17 cellular contexts compared by ENCODE assay signal in genomic region chr3:24142127-24142526, GRCh38.
DNase-seq lines count a peak whose midpoint lies in the region; ATAC-seq, FAIRE-seq and TF ChIP-seq lines count a peak whose summit lies in the region.
"Had no signal": no experiment of that assay in that cellular context is flagged by ENCODE, and none has a peak within 500 bp of the region (broad histone marks: within the 10 kb centered on the region; RNA-seq: fewer than 3 reads in every experiment).

No MANE protein-coding gene starts in this region.

- 82% methylated on average over 1 of the region's 1 CpG for WGBS in HepG2 (ENCODE audit: low lambda C conversion rate)
- WGBS in right lobe of liver (ENCODE audit: insufficient coverage, low coverage, low lambda C conversion rate, missing lambda C conversion rate): 100% methylated on average over 1 of the region's 1 CpG
- WGBS in mesenchymal stem cell: 89% methylated on average over 1 of the region's 1 CpG
- 88 to 92% methylated on average over 1 of the region's 1 CpG for WGBS in transverse colon (ENCODE audit: low coverage in 1 of 2), 2 donors

- TF ChIP-seq POLR2A in HepG2 (IDR thresholded peaks at IDR 0.05; ENCODE audit: insufficient read depth in 1 of 2, low read depth in 2 of 2, low read length in 2 of 2) (no peak), right lobe of liver (IDR thresholded peaks at IDR 0.05) (no peak), transverse colon (IDR thresholded peaks at IDR 0.05) (no peak), gastrocnemius medialis (IDR thresholded peaks at IDR 0.05) (no peak)

- H4K8ac ChIP-seq in mesenchymal stem cell (ENCODE audit: low read length): no peak overlapping the region

- no peak overlapping the region for H3K23ac ChIP-seq in mesenchymal stem cell (ENCODE audit: low read length in 2 of 2)

- DNase-seq in HepG2 (ENCODE audit: low spot score): no peak
- no peak for DNase-seq in right lobe of liver
- no peak for DNase-seq in mesenchymal stem cell
- no peak for DNase-seq in transverse colon
- no peak for DNase-seq in gastrocnemius medialis
- DNase-seq in ACHN: no peak
- DNase-seq in NCI-H2196 (lab: John Stamatoyannopoulos, UW; ENCODE audit: unreplicated experiment): no peak
- DNase-seq: Calu3; CD8-positive, alpha-beta T cell; DMS79 treated with DMSO at 0.1 percent for 48 hours; GF-D8; HCEC 1CT had no signal

- H2AFZ ChIP-seq in HepG2 (ENCODE audit: low read length) (no peak overlapping the region), mesenchymal stem cell (ENCODE audit: low read depth, low read length) (no peak overlapping the region)
- H2AFZ ChIP-seq: GM23338 had no signal

- ATAC-seq in HepG2: no peak
- ATAC-seq in right lobe of liver: no peak
- no peak for ATAC-seq in gastrocnemius medialis
- ATAC-seq: CD8-positive, alpha-beta T cell; GM23338 had no signal

- H3K36me3 ChIP-seq in HepG2 (replicated peaks in 1 of 2; ENCODE audit: control insufficient read depth in 1 of 2, insufficient read depth in 2 of 2, low read length in 2 of 2) (peaks cover 1 to 51% of the 10 kb centered on the region in 2 experiments), right lobe of liver (peaks cover 0 to 17% (median 2%) of the 10 kb centered on the region in 4 donors), mesenchymal stem cell (ENCODE audit: control insufficient read depth in 1 of 2, insufficient read depth in 2 of 2, low read depth in 1 of 2, low read length in 2 of 2) (peaks cover 3 to 13% of the 10 kb centered on the region in 2 experiments), transverse colon (no peaks in the 10 kb centered on the region), gastrocnemius medialis (no peaks in the 10 kb centered on the region)
- H3K36me3 ChIP-seq: BLaER1 had no signal

- BruUV-seq in HepG2 (replicated peaks; lab: Mats Ljungman, UMichigan): no TSS peak

- no peaks in the 10 kb centered on the region for H3K27me3 ChIP-seq in HepG2 (ENCODE audit: control insufficient read depth in 1 of 2, insufficient read depth in 2 of 2, low read length in 2 of 2)
- no peaks in the 10 kb centered on the region for H3K27me3 ChIP-seq in right lobe of liver
- H3K27me3 ChIP-seq in mesenchymal stem cell (ENCODE audit: control insufficient read depth in 1 of 2, insufficient read depth in 1 of 2, low read length in 2 of 2): no peaks in the 10 kb centered on the region
- no peaks in the 10 kb centered on the region for H3K27me3 ChIP-seq in transverse colon
- H3K27me3 ChIP-seq in gastrocnemius medialis: no peaks in the 10 kb centered on the region
- H3K27me3 ChIP-seq: BLaER1 had no signal

- H3K14ac ChIP-seq in mesenchymal stem cell (ENCODE audit: low read length in 2 of 2): no peak overlapping the region

- peak overlapping the region; percentile 47 for H2AK5ac ChIP-seq in mesenchymal stem cell (ENCODE audit: low read length, severe bottlenecking)

- in situ Hi-C loops in HepG2 (cut with HindIII; ENCODE audit: extremely low pct_ligation_motif_present, low pct_unique_long_range_greater_than_20kb) (no loop called here), transverse colon (cut with MboI; ENCODE audit: low pct_ligation_motif_present in 1 of 4, low pct_unique_long_range_greater_than_20kb in 1 of 4, low sequenced_read_pairs in 3 of 4) (no loop called here), gastrocnemius medialis (cut with MboI; ENCODE audit: low sequenced_read_pairs in 4 of 4) (no loop called here), ACHN (cut with HindIII; ENCODE audit: low pct_ligation_motif_present, low pct_unique_long_range_greater_than_20kb, low sequenced_read_pairs) (no loop called here)

- CTCF ChIA-PET in HepG2 (lab: Yijun Ruan, JAX; ENCODE audit: low intra/inter-chr PET ratio, low total read pairs): no interaction called here

- no peak overlapping the region for H2BK15ac ChIP-seq in mesenchymal stem cell (ENCODE audit: low read depth, poor library complexity, severe bottlenecking)

- no peak overlapping the region for H2BK120ac ChIP-seq in mesenchymal stem cell (ENCODE audit: low read depth, low read length)

- TF ChIP-seq RAD21 in HepG2 (CRISPR knock-in tag; IDR thresholded peaks at IDR 0.05): no peak

- intact Hi-C loops in HepG2 (cut with micrococcal nuclease; ENCODE audit: unreplicated experiment): no loop called here
- intact Hi-C loops in right lobe of liver (cut with DNase I): no loop called here
- intact Hi-C loops in transverse colon (cut with DNase I; ENCODE audit: low total_unique reads): loop anchor here (5.0 kb wide), 1 partner anchor 265 kb away; no protein-coding TSS in a partner anchor
- intact Hi-C loops in gastrocnemius medialis (cut with DNase I; ENCODE audit: low total_unique reads): loop anchor here (5.0 kb wide), 1 partner anchor 195 kb away; the partner anchor contains the start of gene NR1D2

- H3K4me1 ChIP-seq in HepG2 (ENCODE audit: insufficient read depth, low read length): no peaks in the 10 kb centered on the region
- H3K4me1 ChIP-seq in right lobe of liver: peaks cover 0 to 10% (median 0%) of the 10 kb centered on the region in 4 donors
- peaks cover 2% of the 10 kb centered on the region for H3K4me1 ChIP-seq in mesenchymal stem cell (ENCODE audit: control insufficient read depth, insufficient read depth, low read depth, low read length)
- peaks cover 0 to 21% (median 5%) of the 10 kb centered on the region in 4 donors for H3K4me1 ChIP-seq in transverse colon
- H3K4me1 ChIP-seq in gastrocnemius medialis: peaks cover 54 to 58% of the 10 kb centered on the region in 2 donors
- H3K4me1 ChIP-seq: BLaER1 had no signal

- H3K4me3 ChIP-seq in HepG2 (replicated peaks in 1 of 3; ENCODE audit: insufficient read depth in 1 of 3, low read depth in 2 of 3, low read length in 3 of 3): no peak overlapping the region
- no peak overlapping the region for H3K4me3 ChIP-seq in right lobe of liver
- no peak overlapping the region for H3K4me3 ChIP-seq in mesenchymal stem cell (ENCODE audit: insufficient read depth in 1 of 2, low read depth in 1 of 2, low read length in 2 of 2)
- no peak overlapping the region for H3K4me3 ChIP-seq in transverse colon
- H3K4me3 ChIP-seq in gastrocnemius medialis: no peak overlapping the region
- H3K4me3 ChIP-seq: BLaER1, GM23338 had no signal

- no peak overlapping the region for H3K18ac ChIP-seq in mesenchymal stem cell (ENCODE audit: low read depth in 1 of 2, low read length in 2 of 2)

- TF ChIP-seq EP300 in HepG2 (IDR thresholded peaks at IDR 0.05; ENCODE audit: low read depth in 2 of 2, low read length in 2 of 2) (no peak), HepG2 (CRISPR knock-in tag; IDR thresholded peaks at IDR 0.05; ENCODE audit: borderline replicate concordance) (no peak), transverse colon (IDR thresholded peaks at IDR 0.05; ENCODE audit: low read depth) (no peak)

- H3K4ac ChIP-seq in mesenchymal stem cell (ENCODE audit: low read depth in 1 of 2, low read length in 2 of 2): no peak overlapping the region

- no peak overlapping the region for H3K4me2 ChIP-seq in HepG2 (ENCODE audit: low read depth, low read length)
- H3K4me2 ChIP-seq in mesenchymal stem cell (ENCODE audit: low read length, poor library complexity, severe bottlenecking): no peak overlapping the region
- H3K4me2 ChIP-seq: BLaER1, GM23338 had no signal

- H3K9me3 ChIP-seq in HepG2 (ENCODE audit: low read length): no peaks in the 10 kb centered on the region
- H3K9me3 ChIP-seq in right lobe of liver: no peaks in the 10 kb centered on the region
- no peaks in the 10 kb centered on the region for H3K9me3 ChIP-seq in mesenchymal stem cell (ENCODE audit: control insufficient read depth, low read length)
- no peaks in the 10 kb centered on the region for H3K9me3 ChIP-seq in transverse colon
- H3K9me3 ChIP-seq in gastrocnemius medialis: no peaks in the 10 kb centered on the region
- H3K9me3 ChIP-seq: BLaER1 had no signal

- H3K79me1 ChIP-seq in mesenchymal stem cell (replicated peaks; ENCODE audit: low read length, poor library complexity, severe bottlenecking): peaks cover 4% of the 10 kb centered on the region

- no peak overlapping the region for H3K27ac ChIP-seq in HepG2 (ENCODE audit: extremely low read length, insufficient read depth, low read length)
- H3K27ac ChIP-seq in right lobe of liver: no peak overlapping the region
- H3K27ac ChIP-seq in VCaP: peak overlapping the region; percentile 88
- H3K27ac ChIP-seq in mesenchymal stem cell (ENCODE audit: low read length, poor library complexity, severe bottlenecking): no peak overlapping the region
- peak overlapping the region in 3 of 4 donors; percentile 61 to 71 (median 71) for H3K27ac ChIP-seq in transverse colon
- H3K27ac ChIP-seq in gastrocnemius medialis: peak overlapping the region in 2 of 4 donors; percentile 70 to 77
- H3K27ac ChIP-seq: BLaER1, HL-60 had no signal

- no peak for TF ChIP-seq CTCF in HepG2 (CRISPR knock-in tag; IDR thresholded peaks at IDR 0.05)
- TF ChIP-seq CTCF in right lobe of liver (IDR thresholded peaks at IDR 0.05): no peak
- no peak for TF ChIP-seq CTCF in VCaP (conservative IDR thresholded peaks at IDR 0.05)
- TF ChIP-seq CTCF in transverse colon (IDR thresholded peaks at IDR 0.05): no peak
- TF ChIP-seq CTCF in gastrocnemius medialis (IDR thresholded peaks at IDR 0.05 in 4 of 5, conservative IDR thresholded peaks at IDR 0.05 in 1 of 5): no peak

- no peaks in the 10 kb centered on the region for H4K20me1 ChIP-seq in HepG2 (ENCODE audit: insufficient read depth, low read length)
- H4K20me1 ChIP-seq: BLaER1 had no signal

- no peaks in the 10 kb centered on the region for H3K79me2 ChIP-seq in HepG2 (ENCODE audit: insufficient read depth, low read length)

- no peak overlapping the region for H4K91ac ChIP-seq in mesenchymal stem cell (ENCODE audit: low read length)

- no peak overlapping the region for H2BK12ac ChIP-seq in mesenchymal stem cell (ENCODE audit: low read length in 2 of 2)

- no peak overlapping the region for H2BK5ac ChIP-seq in mesenchymal stem cell (ENCODE audit: low read depth, low read length, poor library complexity, severe bottlenecking)

- H3K9ac ChIP-seq in HepG2 (ENCODE audit: insufficient read depth, low read depth, low read length): no peak overlapping the region
- no peak overlapping the region for H3K9ac ChIP-seq in mesenchymal stem cell (ENCODE audit: low read length)
- H3K9ac ChIP-seq: BLaER1 had no signal

- POLR2A ChIA-PET in HepG2 (lab: Yijun Ruan, JAX): no interaction called here

- no peak for FAIRE-seq in HepG2 (lab: Jason Lieb, UNC)
- FAIRE-seq: H54 had no signal

TF ChIP-seq in HepG2, 621 proteins besides CTCF, POLR2A, EP300 and RAD21 (continues in another document):
- TF ChIP-seq MAFF (IDR thresholded peaks at IDR 0.05; ENCODE audit: low read depth, low read length): peak; percentile 84
- no peak for TF ChIP-seq MTA3 (CRISPR knock-in tag; IDR thresholded peaks at IDR 0.05)
- no peak for TF ChIP-seq KMT2B (CRISPR knock-in tag; IDR thresholded peaks at IDR 0.05)
- no peak for TF ChIP-seq ZNF34 (CRISPR knock-in tag; IDR thresholded peaks at IDR 0.05; ENCODE audit: borderline replicate concordance)
- TF ChIP-seq ZNF253 (CRISPR knock-in tag; IDR thresholded peaks at IDR 0.05; ENCODE audit: borderline replicate concordance): no peak
- TF ChIP-seq FOXK1 (CRISPR knock-in tag; IDR thresholded peaks at IDR 0.05; ENCODE audit: borderline replicate concordance, low read depth): no peak
- TF ChIP-seq MAFK (conservative IDR thresholded peaks at IDR 0.05 in 1 of 2, IDR thresholded peaks at IDR 0.05 in 1 of 2; ENCODE audit: low read length in 2 of 2): peak; percentile 79 to 87
- TF ChIP-seq NFE2L2 (IDR thresholded peaks at IDR 0.05; ENCODE audit: low read length): no peak

Comparison
In these comparisons a context has a peak if more than half of its experiments do, and no peak if none do; other contexts are left out.
1. H3K27ac ChIP-seq: peak in VCaP (single experiment) and transverse colon (3 of 4); none in HepG2 (single experiment), right lobe of liver (0 of 3) and mesenchymal stem cell (single experiment).
2. intact Hi-C loops: an anchor here in transverse colon (5.0 kb wide) and gastrocnemius medialis (5.0 kb wide); none called in HepG2 and right lobe of liver.